Comparison of ENCODE assay signal across 24 cellular contexts in genomic region chr1:53560572-53561487, GRCh38.
DNase-seq lines count a peak whose midpoint lies in the region; ATAC-seq, FAIRE-seq and TF ChIP-seq lines count a peak whose summit lies in the region.
"Had no signal": no experiment of that assay in that cellular context is flagged by ENCODE, and none has a peak within 500 bp of the region (broad histone marks: within the 10 kb centered on the region; RNA-seq: fewer than 3 reads in every experiment).

No MANE protein-coding gene starts in this region.

- POLR2A ChIA-PET in K562 (lab: Yijun Ruan, JAX) = interaction anchor here (0.6 to 1.3 kb wide), 4 partner anchors 8 to 403 kb away, joined by 3 to 4 read pairs (median 4); no protein-coding TSS in a partner anchor

- H3K4me2 ChIP-seq in K562 (ENCODE audit: insufficient read depth, low read length) = no peak overlapping the region

- WGBS in K562 (ENCODE audit: insufficient coverage, low coverage, missing lambda C conversion rate) = 3% methylated on average over 14 of the region's 14 CpGs

- no peaks in the 10 kb centered on the region for H3K36me3 Mint-ChIP-seq in CD14-positive monocyte

- no peaks in the 10 kb centered on the region for H3K4me1 Mint-ChIP-seq in CD14-positive monocyte
- H3K4me1 Mint-ChIP-seq: B cell had no signal

- intact Hi-C loops in CD14-positive monocyte (cut with micrococcal nuclease) = no loop called here
- intact Hi-C loops in K562 (cut with micrococcal nuclease) = no loop called here

- peaks cover 11 to 47% of the 10 kb centered on the region in 2 experiments for H3K27me3 ChIP-seq in K562 (ENCODE audit: control insufficient read depth in 2 of 2, insufficient read depth in 2 of 2, low read length in 2 of 2)
- H3K27me3 ChIP-seq: right atrium auricular region, thyroid gland had no signal

- no peak for TF ChIP-seq POLR2A in K562 (conservative IDR thresholded peaks at IDR 0.05)

- BruUV-seq in K562 (replicated peaks; lab: Mats Ljungman, UMichigan) = no TSS peak

- no peaks in the 10 kb centered on the region; the same call in 1 of the 2 replicates for H3K9me3 ChIP-seq in K562 (replicated peaks; ENCODE audit: control insufficient read depth, insufficient read depth, low read depth, low read length)
- H3K9me3 ChIP-seq: Caco-2, right atrium auricular region, thyroid gland had no signal

- TF ChIP-seq EP300 in K562 (IDR thresholded peaks at IDR 0.05; ENCODE audit: low read length) = no peak

- no peaks in the 10 kb centered on the region for H3K9me3 Mint-ChIP-seq in CD14-positive monocyte
- H3K9me3 Mint-ChIP-seq: activated T-helper 2 cell treated with anti-CD3 and anti-CD28 coated beads, Interferon-gamma antibody, Interleukin-2, Interleukin-4, amounts not matched to agents 10 μg/mL and 5 μg/mL and 100 μg/mL, durations not matched to agents 14 hours and 24 hours and 36 hours; HFFc6 had no signal

- no peak for TF ChIP-seq CTCF in CD14-positive monocyte (IDR thresholded peaks at IDR 0.05)
- no peak for TF ChIP-seq CTCF in K562 (IDR thresholded peaks at IDR 0.05 in 2 of 3, conservative IDR thresholded peaks at IDR 0.05 in 1 of 3; ENCODE audit: insufficient read depth in 2 of 3, low read depth in 1 of 3, low read length in 3 of 3)
- no peak for TF ChIP-seq CTCF in omental fat pad (IDR thresholded peaks at IDR 0.05)

- no peaks in the 10 kb centered on the region for H3K9me1 ChIP-seq in K562 (ENCODE audit: control insufficient read depth, insufficient read depth, low read length)

- no peak overlapping the region for H3K9ac ChIP-seq in K562 (ENCODE audit: insufficient read depth in 1 of 2, low read depth in 2 of 2, low read length in 2 of 2)

- no peak overlapping the region for H3K4me3 ChIP-seq in K562
- H3K4me3 ChIP-seq: right atrium auricular region, thyroid gland had no signal

- DNase-seq in NCI-H82 (lab: John Stamatoyannopoulos, UW) (peak; percentile 75), NCI-H82 treated with DMSO at 0.1 percent for 48 hours (lab: John Stamatoyannopoulos, UW; ENCODE audit: unreplicated experiment) (no peak), CD14-positive monocyte (ENCODE audit: low spot score) (peak; percentile 24), K562 (ENCODE audit: extremely low read depth in 1 of 4, low spot score in 3 of 4) (no peak), omental fat pad (ENCODE audit: low spot score) (peak; percentile 7), NCI-H748 (lab: John Stamatoyannopoulos, UW; ENCODE audit: unreplicated experiment) (no peak), LoVo (ENCODE audit: low spot score) (no peak), NCI-H1105 (lab: John Stamatoyannopoulos, UW) (no peak)
- DNase-seq: central memory CD4-positive, alpha-beta T cell; effector CD8-positive, alpha-beta T cell; EL; HFFc6; NCI-H2029; NCI-H510A; stimulated activated naive CD4-positive, alpha-beta T cell; thyroid gland had no signal

- no peaks in the 10 kb centered on the region for H3K36me3 ChIP-seq in K562 (ENCODE audit: control insufficient read depth, insufficient read depth, low read length)
- H3K36me3 ChIP-seq: right atrium auricular region, thyroid gland had no signal

- no peak overlapping the region for H3K27ac Mint-ChIP-seq in CD14-positive monocyte
- H3K27ac Mint-ChIP-seq: activated T-helper 2 cell treated with anti-CD3 and anti-CD28 coated beads, Interferon-gamma antibody, Interleukin-2, Interleukin-4, amounts not matched to agents 10 μg/mL and 5 μg/mL and 100 μg/mL, durations not matched to agents 14 hours and 24 hours and 36 hours; B cell; HFFc6 had no signal

- H2AFZ ChIP-seq in K562 (ENCODE audit: low read depth, low read length) = no peak overlapping the region

- no peak for TF ChIP-seq RAD21 in K562 (CRISPR knock-in tag; conservative IDR thresholded peaks at IDR 0.05 in 1 of 2, IDR thresholded peaks at IDR 0.05 in 1 of 2)

- CTCF ChIA-PET in K562 (lab: Yijun Ruan, JAX; ENCODE audit: low intra/inter-chr PET ratio) = no interaction called here

- FAIRE-seq in K562 (lab: Jason Lieb, UNC) = no peak
- FAIRE-seq: GM18507 had no signal

- no peak for ATAC-seq in K562
- ATAC-seq in omental fat pad (ENCODE audit: low FRiP score) = no peak
- ATAC-seq: esophagus mucosa had no signal

- H3K4me1 ChIP-seq in K562 (replicated peaks in 1 of 2; ENCODE audit: control insufficient read depth in 2 of 2, insufficient read depth in 2 of 2, low read length in 2 of 2) = peaks cover 0 to 3% of the 10 kb centered on the region in 2 experiments; a peak in 1 of 5 replicates
- H3K4me1 ChIP-seq: Caco-2, right atrium auricular region, thyroid gland had no signal

- no peak overlapping the region for H3K4me3 Mint-ChIP-seq in CD14-positive monocyte
- H3K4me3 Mint-ChIP-seq: B cell, HFFc6 had no signal

- no peak overlapping the region for H3K27ac ChIP-seq in K562 (ENCODE audit: extremely low read depth, low read depth, low read length)
- H3K27ac ChIP-seq: 22Rv1, HL-60, right atrium auricular region, thyroid gland had no signal

- no peaks in the 10 kb centered on the region; the same call in 1 of the 2 replicates for H4K20me1 ChIP-seq in K562 (replicated peaks; ENCODE audit: control insufficient read depth, insufficient read depth, low read length)

- peaks cover 2 to 11% (median 10%) of the 10 kb centered on the region in 3 donors for H3K27me3 Mint-ChIP-seq in CD14-positive monocyte (ENCODE audit: low read depth in 3 of 3)

- in situ Hi-C loops in K562 (cut with MboI) = no loop called here

- H3K79me2 ChIP-seq in K562 (ENCODE audit: control insufficient read depth, insufficient read depth, low read length) = no peaks in the 10 kb centered on the region

TF ChIP-seq in K562, 482 proteins besides CTCF, POLR2A, EP300 and RAD21:
- TF ChIP-seq HLTF (IDR thresholded peaks at IDR 0.05) = no peak
- no peak for TF ChIP-seq GTF3C2 (IDR thresholded peaks at IDR 0.05; ENCODE audit: borderline replicate concordance, extremely low read depth, insufficient read length)
- TF ChIP-seq ZKSCAN1 (IDR thresholded peaks at IDR 0.05; ENCODE audit: low read depth, low read length) = peak; percentile 88
- TF ChIP-seq ZBTB49 (CRISPR knock-in tag; IDR thresholded peaks at IDR 0.05; ENCODE audit: borderline replicate concordance) = no peak
- no peak for TF ChIP-seq DNMT1 (IDR thresholded peaks at IDR 0.05)
- no peak for TF ChIP-seq ZNF512 (tag; IDR thresholded peaks at IDR 0.05)
- TF ChIP-seq ZNF785 (CRISPR knock-in tag; IDR thresholded peaks at IDR 0.05) = no peak
- no peak for TF ChIP-seq PHB2 (IDR thresholded peaks at IDR 0.05; ENCODE audit: low read depth)

Comparison
In these comparisons a context has a peak if more than half of its experiments do, and no peak if none do; other contexts are left out.
1. DNase-seq: peak in NCI-H82 (single experiment), CD14-positive monocyte (single experiment) and omental fat pad (single experiment); none in NCI-H82 treated with DMSO at 0.1 percent for 48 hours (single experiment), K562 (0 of 4), NCI-H748 (single experiment), LoVo (single experiment) and NCI-H1105 (single experiment).